14 cellular contexts compared by ENCODE assay signal in the genomic region with DNA sequence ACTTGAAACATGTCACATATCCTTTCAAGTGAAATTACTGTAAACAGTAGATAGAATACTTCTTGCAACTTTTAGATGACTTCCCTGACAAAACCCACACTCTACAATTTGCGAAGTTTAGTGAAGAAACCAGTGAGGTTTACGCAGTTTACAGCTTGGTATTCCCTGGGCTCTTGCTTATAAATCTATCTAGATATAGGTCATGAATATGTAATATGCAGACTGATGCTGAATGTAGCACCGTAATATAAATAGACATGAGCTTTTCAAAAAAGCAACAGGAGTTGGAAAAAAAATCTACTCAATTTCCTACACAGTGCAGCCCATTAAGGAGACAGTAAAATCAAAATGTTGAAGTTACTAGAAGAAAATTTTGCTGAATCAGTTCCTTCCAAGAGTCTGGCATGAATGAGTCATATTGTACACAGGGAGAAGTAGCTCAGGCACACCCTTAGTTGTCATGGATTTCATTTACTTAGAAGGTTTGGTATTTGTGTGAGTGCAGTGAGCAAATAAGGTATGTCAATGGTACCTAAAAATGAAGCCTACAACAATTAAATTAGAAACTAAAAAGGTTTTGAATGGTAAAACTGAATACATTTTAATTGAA.
DNase-seq lines count a peak whose midpoint lies in the region; ATAC-seq, FAIRE-seq and TF ChIP-seq lines count a peak whose summit lies in the region.
"Had no signal": no experiment of that assay in that cellular context is flagged by ENCODE, and none has a peak within 500 bp of the region (broad histone marks: within the 10 kb centered on the region; RNA-seq: fewer than 3 reads in every experiment).

No MANE protein-coding gene starts in this region.

- ATAC-seq in GM21737 (IDR thresholded peaks at IDR 0.05; ENCODE audit: unreplicated experiment) (no peak), WTC11 (no peak), natural killer cell (no peak)

- FAIRE-seq in D721Med (lab: Jason Lieb, UNC), result no peak

- H3K27ac Mint-ChIP-seq in WTC11 (no peak overlapping the region), natural killer cell (no peak overlapping the region)
- H3K27ac Mint-ChIP-seq: activated CD4-positive, alpha-beta T cell treated with anti-CD3 and anti-CD28 coated beads, Interleukin-2, amount 10 ng/mL, durations not matched to agents 24 days and 14 days; activated naive CD8-positive, alpha-beta T cell treated with anti-CD3 and anti-CD28 coated beads for 36 hours had no signal

- POLR2A ChIA-PET in WTC11 (lab: Charles Lee), result interaction anchor here (0.8 kb wide), 1 partner anchor 9 kb away, joined by 3 read pairs; no protein-coding TSS in a partner anchor

- H3K36me3 Mint-ChIP-seq in WTC11 (no peaks in the 10 kb centered on the region), natural killer cell (no peaks in the 10 kb centered on the region)
- H3K36me3 Mint-ChIP-seq: activated naive CD8-positive, alpha-beta T cell treated with anti-CD3 and anti-CD28 coated beads for 36 hours had no signal

- H3K4me3 ChIP-seq in AG10803 (ENCODE audit: low read length) (no peak overlapping the region), astrocyte of the cerebellum (ENCODE audit: low read depth, low read length) (no peak overlapping the region)
- H3K4me3 ChIP-seq: left ventricle myocardium inferior, Peyer's patch had no signal

- H3K4me3 Mint-ChIP-seq in WTC11 (no peak overlapping the region), natural killer cell (no peak overlapping the region)
- H3K4me3 Mint-ChIP-seq: activated CD4-positive, alpha-beta T cell treated with anti-CD3 and anti-CD28 coated beads, Interleukin-2, amount 10 ng/mL, durations not matched to agents 24 days and 14 days; activated naive CD8-positive, alpha-beta T cell treated with anti-CD3 and anti-CD28 coated beads for 36 hours had no signal

- H3K27me3 Mint-ChIP-seq in WTC11 (ENCODE audit: low read depth) (no peaks in the 10 kb centered on the region; the same call in 1 of the 2 replicates), natural killer cell (ENCODE audit: low read depth in 2 of 2) (no peaks in the 10 kb centered on the region)
- H3K27me3 Mint-ChIP-seq: activated CD4-positive, alpha-beta T cell treated with anti-CD3 and anti-CD28 coated beads, Interleukin-2, amount 10 ng/mL, durations not matched to agents 24 days and 14 days; activated naive CD8-positive, alpha-beta T cell treated with anti-CD3 and anti-CD28 coated beads for 36 hours had no signal

- peak; percentile 3 for DNase-seq in AG10803 (ENCODE audit: low read depth)
- DNase-seq in HS-27A (ENCODE audit: low read depth), result peak; percentile 1
- DNase-seq in astrocyte of the cerebellum (ENCODE audit: low read depth), result peak; percentile 26
- peak; percentile 87 for DNase-seq in kidney tubule cell (ENCODE audit: low spot score)
- no peak for DNase-seq in WTC11 (ENCODE audit: low spot score)
- DNase-seq in natural killer cell, result no peak
- no peak for DNase-seq in D721Med (ENCODE audit: insufficient read length, low spot score)
- DNase-seq: activated CD4-positive, alpha-beta T cell treated with anti-CD3 and anti-CD28 coated beads, Interleukin-2, amount 10 ng/mL, durations not matched to agents 24 days and 14 days; activated naive CD8-positive, alpha-beta T cell treated with anti-CD3 and anti-CD28 coated beads for 36 hours; left ventricle myocardium inferior; Peyer's patch; retina; stimulated activated CD8-positive, alpha-beta memory T cell treated with anti-CD3 and anti-CD28 coated beads, Interleukin-4, amount 100 ng/mL, for 48 hours had no signal

- CTCF ChIA-PET in WTC11 (lab: Charles Lee), result no interaction called here

- in situ Hi-C loops in astrocyte of the cerebellum (cut with HindIII; ENCODE audit: low sequenced_read_pairs), result no loop called here

- H3K9me3 Mint-ChIP-seq in WTC11 (no peaks in the 10 kb centered on the region), natural killer cell (peaks cover 2 to 3% of the 10 kb centered on the region in 2 donors)
- H3K9me3 Mint-ChIP-seq: activated CD4-positive, alpha-beta T cell treated with anti-CD3 and anti-CD28 coated beads, Interleukin-2, amount 10 ng/mL, durations not matched to agents 24 days and 14 days had no signal

- H3K4me1 Mint-ChIP-seq in WTC11 (no peaks in the 10 kb centered on the region), natural killer cell (no peaks in the 10 kb centered on the region)
- H3K4me1 Mint-ChIP-seq: activated CD4-positive, alpha-beta T cell treated with anti-CD3 and anti-CD28 coated beads, Interleukin-2, amount 10 ng/mL, durations not matched to agents 24 days and 14 days; activated naive CD8-positive, alpha-beta T cell treated with anti-CD3 and anti-CD28 coated beads for 36 hours had no signal

- TF ChIP-seq CTCF in AG10803 (conservative IDR thresholded peaks at IDR 0.05; ENCODE audit: low read length), result no peak
- TF ChIP-seq CTCF in astrocyte of the cerebellum (IDR thresholded peaks at IDR 0.05; ENCODE audit: low read depth, low read length, missing control alignments), result no peak
- no peak for TF ChIP-seq CTCF in WTC11 (IDR thresholded peaks at IDR 0.05)
- no peak for TF ChIP-seq CTCF in natural killer cell (IDR thresholded peaks at IDR 0.05)
- TF ChIP-seq CTCF in D721Med (IDR thresholded peaks at IDR 0.05; ENCODE audit: insufficient read depth, missing control alignments), result no peak

- intact Hi-C loops in natural killer cell (cut with micrococcal nuclease), result no loop called here

TF ChIP-seq in WTC11, 78 proteins besides CTCF, POLR2A, EP300 and RAD21 (continues in another document):
- TF ChIP-seq, protein P1, sequence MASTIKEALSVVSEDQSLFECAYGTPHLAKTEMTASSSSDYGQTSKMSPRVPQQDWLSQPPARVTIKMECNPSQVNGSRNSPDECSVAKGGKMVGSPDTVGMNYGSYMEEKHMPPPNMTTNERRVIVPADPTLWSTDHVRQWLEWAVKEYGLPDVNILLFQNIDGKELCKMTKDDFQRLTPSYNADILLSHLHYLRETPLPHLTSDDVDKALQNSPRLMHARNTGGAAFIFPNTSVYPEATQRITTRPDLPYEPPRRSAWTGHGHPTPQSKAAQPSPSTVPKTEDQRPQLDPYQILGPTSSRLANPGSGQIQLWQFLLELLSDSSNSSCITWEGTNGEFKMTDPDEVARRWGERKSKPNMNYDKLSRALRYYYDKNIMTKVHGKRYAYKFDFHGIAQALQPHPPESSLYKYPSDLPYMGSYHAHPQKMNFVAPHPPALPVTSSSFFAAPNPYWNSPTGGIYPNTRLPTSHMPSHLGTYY (CRISPR knock-in tag; IDR thresholded peaks at IDR 0.05), result no peak
- TF ChIP-seq GRHL2 (CRISPR knock-in tag; IDR thresholded peaks at IDR 0.05; ENCODE audit: insufficient replicate concordance, severe bottlenecking) (no peak), OVOL2 (CRISPR knock-in tag; IDR thresholded peaks at IDR 0.05; ENCODE audit: borderline replicate concordance) (no peak), TEAD1 (CRISPR knock-in tag; IDR thresholded peaks at IDR 0.05) (no peak), EMX1 (CRISPR knock-in tag; IDR thresholded peaks at IDR 0.05) (no peak), ZNF416 (CRISPR knock-in tag; IDR thresholded peaks at IDR 0.05) (no peak), ELF4 (CRISPR knock-in tag; IDR thresholded peaks at IDR 0.05; ENCODE audit: low read depth) (no peak), KAT7 (CRISPR knock-in tag; IDR thresholded peaks at IDR 0.05; ENCODE audit: borderline replicate concordance) (no peak), HMGA2 (CRISPR knock-in tag; IDR thresholded peaks at IDR 0.05) (no peak), GABPB1 (CRISPR knock-in tag; IDR thresholded peaks at IDR 0.05) (no peak), NFYB (CRISPR knock-in tag; conservative IDR thresholded peaks at IDR 0.05; ENCODE audit: low read depth) (no peak)
- TF ChIP-seq, protein P2, sequence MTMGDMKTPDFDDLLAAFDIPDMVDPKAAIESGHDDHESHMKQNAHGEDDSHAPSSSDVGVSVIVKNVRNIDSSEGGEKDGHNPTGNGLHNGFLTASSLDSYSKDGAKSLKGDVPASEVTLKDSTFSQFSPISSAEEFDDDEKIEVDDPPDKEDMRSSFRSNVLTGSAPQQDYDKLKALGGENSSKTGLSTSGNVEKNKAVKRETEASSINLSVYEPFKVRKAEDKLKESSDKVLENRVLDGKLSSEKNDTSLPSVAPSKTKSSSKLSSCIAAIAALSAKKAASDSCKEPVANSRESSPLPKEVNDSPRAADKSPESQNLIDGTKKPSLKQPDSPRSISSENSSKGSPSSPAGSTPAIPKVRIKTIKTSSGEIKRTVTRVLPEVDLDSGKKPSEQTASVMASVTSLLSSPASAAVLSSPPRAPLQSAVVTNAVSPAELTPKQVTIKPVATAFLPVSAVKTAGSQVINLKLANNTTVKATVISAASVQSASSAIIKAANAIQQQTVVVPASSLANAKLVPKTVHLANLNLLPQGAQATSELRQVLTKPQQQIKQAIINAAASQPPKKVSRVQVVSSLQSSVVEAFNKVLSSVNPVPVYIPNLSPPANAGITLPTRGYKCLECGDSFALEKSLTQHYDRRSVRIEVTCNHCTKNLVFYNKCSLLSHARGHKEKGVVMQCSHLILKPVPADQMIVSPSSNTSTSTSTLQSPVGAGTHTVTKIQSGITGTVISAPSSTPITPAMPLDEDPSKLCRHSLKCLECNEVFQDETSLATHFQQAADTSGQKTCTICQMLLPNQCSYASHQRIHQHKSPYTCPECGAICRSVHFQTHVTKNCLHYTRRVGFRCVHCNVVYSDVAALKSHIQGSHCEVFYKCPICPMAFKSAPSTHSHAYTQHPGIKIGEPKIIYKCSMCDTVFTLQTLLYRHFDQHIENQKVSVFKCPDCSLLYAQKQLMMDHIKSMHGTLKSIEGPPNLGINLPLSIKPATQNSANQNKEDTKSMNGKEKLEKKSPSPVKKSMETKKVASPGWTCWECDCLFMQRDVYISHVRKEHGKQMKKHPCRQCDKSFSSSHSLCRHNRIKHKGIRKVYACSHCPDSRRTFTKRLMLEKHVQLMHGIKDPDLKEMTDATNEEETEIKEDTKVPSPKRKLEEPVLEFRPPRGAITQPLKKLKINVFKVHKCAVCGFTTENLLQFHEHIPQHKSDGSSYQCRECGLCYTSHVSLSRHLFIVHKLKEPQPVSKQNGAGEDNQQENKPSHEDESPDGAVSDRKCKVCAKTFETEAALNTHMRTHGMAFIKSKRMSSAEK (CRISPR knock-in tag; IDR thresholded peaks at IDR 0.05; ENCODE audit: borderline replicate concordance), result no peak
- TF ChIP-seq, protein P3, sequence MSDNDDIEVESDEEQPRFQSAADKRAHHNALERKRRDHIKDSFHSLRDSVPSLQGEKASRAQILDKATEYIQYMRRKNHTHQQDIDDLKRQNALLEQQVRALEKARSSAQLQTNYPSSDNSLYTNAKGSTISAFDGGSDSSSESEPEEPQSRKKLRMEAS (CRISPR knock-in tag; IDR thresholded peaks at IDR 0.05), result no peak
- TF ChIP-seq, protein P4, sequence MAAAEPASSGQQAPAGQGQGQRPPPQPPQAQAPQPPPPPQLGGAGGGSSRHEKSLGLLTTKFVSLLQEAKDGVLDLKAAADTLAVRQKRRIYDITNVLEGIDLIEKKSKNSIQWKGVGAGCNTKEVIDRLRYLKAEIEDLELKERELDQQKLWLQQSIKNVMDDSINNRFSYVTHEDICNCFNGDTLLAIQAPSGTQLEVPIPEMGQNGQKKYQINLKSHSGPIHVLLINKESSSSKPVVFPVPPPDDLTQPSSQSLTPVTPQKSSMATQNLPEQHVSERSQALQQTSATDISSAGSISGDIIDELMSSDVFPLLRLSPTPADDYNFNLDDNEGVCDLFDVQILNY (CRISPR knock-in tag; IDR thresholded peaks at IDR 0.05), result no peak

Comparison
In these comparisons a context has a peak if more than half of its experiments do, and no peak if none do; other contexts are left out.
1. DNase-seq: peak in AG10803 (single experiment), HS-27A (single experiment), astrocyte of the cerebellum (single experiment) and kidney tubule cell (single experiment); none in WTC11 (single experiment), natural killer cell (single experiment) and D721Med (single experiment).